ENCODE assay signal across 4 cellular contexts in the genomic region with DNA sequence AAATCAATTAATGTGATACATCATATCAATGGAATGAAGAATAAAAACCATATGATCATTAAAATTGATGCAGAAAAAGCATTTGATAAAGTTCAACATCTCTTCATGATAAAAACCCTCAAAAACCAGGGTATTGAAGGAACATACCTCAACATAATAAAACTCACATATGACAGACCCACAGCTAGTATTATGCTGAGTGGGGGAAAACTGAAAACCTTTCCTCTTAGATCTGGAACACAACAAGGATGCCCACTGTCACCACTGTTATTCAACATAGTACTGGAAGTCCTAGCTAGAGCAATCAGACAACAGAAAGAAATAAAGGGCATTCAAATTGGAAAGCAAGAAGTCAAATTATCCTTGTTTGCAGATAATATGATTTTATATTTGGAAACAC.
TF ChIP-seq lines count a peak whose summit lies in the region.

No MANE protein-coding gene starts in this region.

TF ChIP-seq in HepG2, 621 proteins besides CTCF, POLR2A, EP300 and RAD21:
- TF ChIP-seq ZNF30 (CRISPR knock-in tag; IDR thresholded peaks at IDR 0.05) (no peak), ZNF17 (CRISPR knock-in tag; IDR thresholded peaks at IDR 0.05) (no peak), ZNF335 (CRISPR knock-in tag; IDR thresholded peaks at IDR 0.05) (no peak), MAFK (conservative IDR thresholded peaks at IDR 0.05 in 1 of 2, IDR thresholded peaks at IDR 0.05 in 1 of 2; ENCODE audit: low read length in 2 of 2) (peak; percentile 59 to 66), TOE1 (CRISPR knock-in tag; IDR thresholded peaks at IDR 0.05) (no peak), MAFF (IDR thresholded peaks at IDR 0.05; ENCODE audit: low read depth, low read length) (peak; percentile 53; the same call in 1 of the 2 replicates)

TF ChIP-seq in A549, 52 proteins besides CTCF, POLR2A, EP300 and RAD21:
- no peak for TF ChIP-seq MYC (IDR thresholded peaks at IDR 0.05; ENCODE audit: borderline replicate concordance, low read length)
- peak; percentile 46 for TF ChIP-seq MAFK (IDR thresholded peaks at IDR 0.05; ENCODE audit: partially characterized antibody)
- TF ChIP-seq RNF2 (IDR thresholded peaks at IDR 0.05; ENCODE audit: borderline replicate concordance, low read depth), result no peak
- TF ChIP-seq, protein P1, sequence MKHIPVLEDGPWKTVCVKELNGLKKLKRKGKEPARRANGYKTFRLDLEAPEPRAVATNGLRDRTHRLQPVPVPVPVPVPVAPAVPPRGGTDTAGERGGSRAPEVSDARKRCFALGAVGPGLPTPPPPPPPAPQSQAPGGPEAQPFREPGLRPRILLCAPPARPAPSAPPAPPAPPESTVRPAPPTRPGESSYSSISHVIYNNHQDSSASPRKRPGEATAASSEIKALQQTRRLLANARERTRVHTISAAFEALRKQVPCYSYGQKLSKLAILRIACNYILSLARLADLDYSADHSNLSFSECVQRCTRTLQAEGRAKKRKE (CRISPR knock-in tag; IDR thresholded peaks at IDR 0.05; ENCODE audit: low read depth), result no peak
- TF ChIP-seq FOSB (CRISPR knock-in tag; IDR thresholded peaks at IDR 0.05), result no peak
- TF ChIP-seq RFX5 (IDR thresholded peaks at IDR 0.05), result no peak
- TF ChIP-seq HOXB5 (CRISPR knock-in tag; IDR thresholded peaks at IDR 0.05), result no peak

TF ChIP-seq in IMR-90, 13 proteins besides CTCF, POLR2A, EP300 and RAD21:
- TF ChIP-seq RFX5 (IDR thresholded peaks at IDR 0.05; ENCODE audit: low read depth, low read length) (no peak), MAFK (IDR thresholded peaks at IDR 0.05; ENCODE audit: low read depth, low read length) (peak; percentile 39; the same call in 1 of the 2 replicates), MAZ (IDR thresholded peaks at IDR 0.05; ENCODE audit: borderline replicate concordance, low read depth, low read length) (no peak), ELK1 (IDR thresholded peaks at IDR 0.05; ENCODE audit: borderline replicate concordance, low read depth, low read length) (no peak), NFE2L2 (IDR thresholded peaks at IDR 0.05; ENCODE audit: low read depth, low read length) (no peak)
TF ChIP-seq in IMR-90: peak in this region for 1.

TF ChIP-seq in K562, 482 proteins besides CTCF, POLR2A, EP300 and RAD21:
- TF ChIP-seq, protein P2, sequence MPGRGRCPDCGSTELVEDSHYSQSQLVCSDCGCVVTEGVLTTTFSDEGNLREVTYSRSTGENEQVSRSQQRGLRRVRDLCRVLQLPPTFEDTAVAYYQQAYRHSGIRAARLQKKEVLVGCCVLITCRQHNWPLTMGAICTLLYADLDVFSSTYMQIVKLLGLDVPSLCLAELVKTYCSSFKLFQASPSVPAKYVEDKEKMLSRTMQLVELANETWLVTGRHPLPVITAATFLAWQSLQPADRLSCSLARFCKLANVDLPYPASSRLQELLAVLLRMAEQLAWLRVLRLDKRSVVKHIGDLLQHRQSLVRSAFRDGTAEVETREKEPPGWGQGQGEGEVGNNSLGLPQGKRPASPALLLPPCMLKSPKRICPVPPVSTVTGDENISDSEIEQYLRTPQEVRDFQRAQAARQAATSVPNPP (IDR thresholded peaks at IDR 0.05; ENCODE audit: borderline replicate concordance, insufficient read depth, insufficient read length), result no peak
- TF ChIP-seq SPI1 (IDR thresholded peaks at IDR 0.05; ENCODE audit: borderline replicate concordance, low read depth, low read length) (no peak), C11orf30 (IDR thresholded peaks at IDR 0.05; ENCODE audit: low read depth) (peak; percentile 23; the same call in 1 of the 2 replicates), ZNF316 (IDR thresholded peaks at IDR 0.05) (peak; percentile 51)
- TF ChIP-seq, protein P3, sequence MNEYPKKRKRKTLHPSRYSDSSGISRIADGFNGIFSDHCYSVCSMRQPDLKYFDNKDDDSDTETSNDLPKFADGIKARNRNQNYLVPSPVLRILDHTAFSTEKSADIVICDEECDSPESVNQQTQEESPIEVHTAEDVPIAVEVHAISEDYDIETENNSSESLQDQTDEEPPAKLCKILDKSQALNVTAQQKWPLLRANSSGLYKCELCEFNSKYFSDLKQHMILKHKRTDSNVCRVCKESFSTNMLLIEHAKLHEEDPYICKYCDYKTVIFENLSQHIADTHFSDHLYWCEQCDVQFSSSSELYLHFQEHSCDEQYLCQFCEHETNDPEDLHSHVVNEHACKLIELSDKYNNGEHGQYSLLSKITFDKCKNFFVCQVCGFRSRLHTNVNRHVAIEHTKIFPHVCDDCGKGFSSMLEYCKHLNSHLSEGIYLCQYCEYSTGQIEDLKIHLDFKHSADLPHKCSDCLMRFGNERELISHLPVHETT (CRISPR knock-in tag; conservative IDR thresholded peaks at IDR 0.05 in 1 of 2, IDR thresholded peaks at IDR 0.05 in 1 of 2), result no peak
